Comparison of ENCODE assay signal across 14 cellular contexts in the genomic region with DNA sequence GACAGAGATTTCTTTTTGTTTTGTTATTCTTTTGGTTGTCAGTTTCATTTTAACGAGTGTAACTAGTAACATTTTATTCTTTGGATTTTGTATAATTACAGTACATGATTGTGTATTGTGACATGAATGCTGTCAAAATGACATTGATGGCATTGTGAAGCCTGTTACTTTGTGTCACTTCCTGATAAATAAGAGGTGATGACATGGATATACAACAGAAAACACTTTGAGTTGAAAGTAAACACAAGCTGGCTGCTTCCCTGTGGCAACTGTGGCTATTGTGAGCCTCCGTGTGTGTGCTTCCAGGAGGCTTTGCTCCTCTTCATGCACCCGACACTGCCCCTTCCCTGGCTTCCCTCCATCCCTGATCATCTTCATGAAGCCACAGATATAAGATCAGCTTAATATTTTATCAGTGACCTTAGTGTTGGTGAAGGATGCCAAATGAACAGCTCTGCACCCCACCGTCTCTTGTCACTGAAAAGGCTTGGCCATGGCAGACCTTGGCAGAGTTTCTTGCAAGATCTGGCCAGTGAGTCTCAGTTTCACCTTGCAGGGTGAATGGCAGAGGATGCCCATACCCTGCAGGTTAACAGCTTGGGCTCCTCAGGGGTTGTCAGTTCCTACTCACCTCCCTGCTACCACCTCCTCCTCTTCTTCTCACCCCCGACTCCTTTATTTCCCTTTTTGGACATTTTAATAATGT.
"Had no signal": no experiment of that assay in that cellular context is flagged by ENCODE, and none has a peak within 500 bp of the region (broad histone marks: within the 10 kb centered on the region; RNA-seq: fewer than 3 reads in every experiment).

No MANE protein-coding gene starts in this region.

- DNase-seq: activated T-cell treated with anti-CD3 and anti-CD28 coated beads, Interleukin-2, amount 50 U/mL, for 1 hour; aorta; brain microvascular endothelial cell; esophagus squamous epithelium; gastrocnemius medialis; hippocampal formation; left ventricle myocardium inferior; naive thymus-derived CD8-positive, alpha-beta T cell; stimulated activated CD4-positive, alpha-beta T cell treated with anti-CD3 and anti-CD28 coated beads, Interleukin-4, amount 100 ng/mL, for 24 hours; stimulated activated naive CD8-positive, alpha-beta T cell treated with anti-CD3 and anti-CD28 coated beads, Interleukin-15, Interleukin-2, amounts not matched to agents 100 U/mL and 50 U/mL, for 24 hours; tibial artery; WERI-Rb-1 had no signal

- H3K9me3 Mint-ChIP-seq: activated naive CD4-positive, alpha-beta T cell treated with anti-CD3 and anti-CD28 coated beads, Interleukin-2, amount 50 U/mL, for 72 hours; naive thymus-derived CD8-positive, alpha-beta T cell; T-helper 2 cell treated with Interferon-gamma antibody and Interleukin-4, amounts not matched to agents 5 μg/mL and 100 μg/mL, for 36 hours had no signal

- H3K4me3 Mint-ChIP-seq: naive thymus-derived CD8-positive, alpha-beta T cell; T-helper 2 cell treated with Interferon-gamma antibody and Interleukin-4, amounts not matched to agents 5 μg/mL and 100 μg/mL, for 36 hours had no signal

- H3K4me1 Mint-ChIP-seq: naive thymus-derived CD8-positive, alpha-beta T cell had no signal

- H3K36me3 Mint-ChIP-seq: activated naive CD4-positive, alpha-beta T cell treated with anti-CD3 and anti-CD28 coated beads, Interleukin-2, amount 50 U/mL, for 72 hours; naive thymus-derived CD8-positive, alpha-beta T cell had no signal

- ATAC-seq: activated naive CD4-positive, alpha-beta T cell treated with anti-CD3 and anti-CD28 coated beads, Interleukin-2, amount 50 U/mL, for 72 hours; gastrocnemius medialis; naive thymus-derived CD8-positive, alpha-beta T cell; stimulated activated naive CD8-positive, alpha-beta T cell treated with anti-CD3 and anti-CD28 coated beads, Interleukin-15, Interleukin-2, amounts not matched to agents 100 U/mL and 50 U/mL, for 24 hours had no signal

- H3K27ac Mint-ChIP-seq: activated naive CD4-positive, alpha-beta T cell treated with anti-CD3 and anti-CD28 coated beads, Interleukin-2, amount 50 U/mL, for 72 hours; naive thymus-derived CD8-positive, alpha-beta T cell; T-helper 2 cell treated with Interferon-gamma antibody and Interleukin-4, amounts not matched to agents 5 μg/mL and 100 μg/mL, for 36 hours had no signal
